In the genomic region with DNA sequence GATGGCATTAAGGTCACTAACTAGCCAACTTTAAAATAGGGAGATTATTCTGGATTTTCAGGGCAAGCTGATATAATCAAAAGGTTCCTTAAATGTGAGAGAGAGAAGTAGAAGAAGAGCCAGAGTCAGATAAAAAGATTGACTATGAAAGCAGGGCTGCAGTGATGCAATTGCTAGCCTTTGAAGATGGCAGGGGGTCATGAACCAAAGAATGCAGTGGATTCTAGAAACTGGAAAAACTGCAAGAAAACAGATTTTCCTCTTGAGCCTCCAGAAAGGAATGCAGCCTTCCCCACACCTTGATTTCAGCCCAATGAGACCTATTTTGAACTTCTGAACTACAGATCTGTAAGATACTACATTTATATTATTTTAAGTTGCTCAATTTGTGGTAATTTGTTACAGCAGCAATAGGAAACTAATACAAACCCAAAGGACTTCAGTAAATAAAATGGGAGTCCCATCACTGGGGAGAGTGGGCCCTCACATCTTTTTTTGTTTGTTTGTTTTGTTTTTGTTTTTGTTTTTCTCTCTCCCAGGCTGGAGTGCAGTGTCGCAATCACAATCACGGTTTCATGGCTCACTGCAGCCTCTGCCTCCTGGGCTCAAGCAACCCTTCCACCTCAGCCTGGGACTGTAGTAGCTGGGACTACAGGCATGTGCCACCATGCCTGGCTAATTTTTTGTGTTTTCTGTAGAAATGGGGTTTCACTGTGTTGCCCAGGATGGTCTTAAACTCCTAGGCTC, we compare ENCODE assay signal across 27 cellular contexts.
"Had no signal": no experiment of that assay in that cellular context is flagged by ENCODE, and none has a peak within 500 bp of the region (broad histone marks: within the 10 kb centered on the region; RNA-seq: fewer than 3 reads in every experiment).

No MANE protein-coding gene starts in this region.

- H3K27me3 ChIP-seq: adrenal gland, ascending aorta, esophagus squamous epithelium, right atrium auricular region, suprapubic skin, tibial nerve had no signal

- FAIRE-seq: endometrium had no signal

- H3K36me3 ChIP-seq: adrenal gland, ascending aorta, esophagus squamous epithelium, heart right ventricle, left ventricle myocardium inferior, right atrium auricular region, suprapubic skin, tibial nerve had no signal

- ATAC-seq: heart right ventricle; naive thymus-derived CD4-positive, alpha-beta T cell had no signal

- H3K9me3 ChIP-seq: adrenal gland, ascending aorta, esophagus squamous epithelium, heart right ventricle, left ventricle myocardium inferior, right atrium auricular region, suprapubic skin, tibial nerve had no signal

- H3K4me1 ChIP-seq: ascending aorta, heart right ventricle, left ventricle myocardium inferior, right atrium auricular region, tibial nerve had no signal

- H3K4me3 ChIP-seq: adrenal gland, ascending aorta, esophagus squamous epithelium, heart right ventricle, left ventricle myocardium inferior, lung, right atrium auricular region, suprapubic skin, tibial nerve had no signal

- H3K27ac ChIP-seq: adrenal gland, ascending aorta, epithelial cell of prostate, esophagus squamous epithelium, heart right ventricle, left ventricle myocardium inferior, suprapubic skin, tibial nerve had no signal

- DNase-seq: activated CD4-positive, alpha-beta memory T cell treated with anti-CD3 and anti-CD28 coated beads for 36 hours; activated CD4-positive, alpha-beta T cell treated with anti-CD3 and anti-CD28 coated beads, Interleukin-2, amount 10 ng/mL, durations not matched to agents 24 days and 14 days; activated CD4-positive, CD25-positive, alpha-beta regulatory T cell treated with anti-CD3 and anti-CD28 coated beads, Interleukin-2, amount 50 U/mL, for 72 hours; activated CD8-positive, alpha-beta memory T cell treated with anti-CD3 and anti-CD28 coated beads, Interleukin-2, amount 50 U/mL, for 4 hours; activated effector memory CD4-positive, alpha-beta T cell treated with anti-CD3 and anti-CD28 coated beads, Interleukin-2, amount 50 U/mL, for 16 hours; activated naive CD4-positive, alpha-beta T cell treated with anti-CD3 and anti-CD28 coated beads for 36 hours; activated naive CD8-positive, alpha-beta T cell treated with anti-CD3 and anti-CD28 coated beads for 36 hours; activated T-cell treated with anti-CD3 and anti-CD28 coated beads, Interleukin-2, amount 50 U/mL, for 1 hour; adrenal gland; caudate nucleus; esophagus squamous epithelium; foreskin melanocyte; heart right ventricle; left ventricle myocardium inferior; naive thymus-derived CD4-positive, alpha-beta T cell; occipital lobe; stimulated activated CD4-positive, alpha-beta T cell treated with anti-CD3 and anti-CD28 coated beads, Interleukin-15, amount 100 ng/mL, for 24 hours; stimulated activated CD4-positive, alpha-beta T cell treated with anti-CD3 and anti-CD28 coated beads, Interleukin-2, amount 100 ng/mL, for 24 hours; stimulated activated naive CD4-positive, alpha-beta T cell; T-helper 2 cell had no signal
